In genomic region chr20:54605319-54605718, GRCh38 we compare ENCODE assay signal across 9 cellular contexts.
"Had no signal": no experiment of that assay in that cellular context is flagged by ENCODE, and none has a peak within 500 bp of the region (broad histone marks: within the 10 kb centered on the region; RNA-seq: fewer than 3 reads in every experiment).

No MANE protein-coding gene starts in this region.

- H3K4me1 ChIP-seq: HAP-1 had no signal

- H3K27ac Mint-ChIP-seq: HFFc6 had no signal

- H3K4me3 ChIP-seq: GM23248, HAP-1 had no signal

- H3K36me3 ChIP-seq: HAP-1 had no signal

- FAIRE-seq: HTR-8/SVneo had no signal

- H3K4me3 Mint-ChIP-seq: HFFc6, IgD-negative memory B cell had no signal

- DNase-seq: GM23248, GOT3, H7, HFFc6, KBM-7 had no signal

- ATAC-seq: HCT116 had no signal

- H3K9ac ChIP-seq: GM23248 had no signal

- H2AFZ ChIP-seq: GM23248 had no signal

- H3K36me3 Mint-ChIP-seq: IgD-negative memory B cell had no signal

- H3K27ac ChIP-seq: GM23248 had no signal

- H3K9me3 ChIP-seq: HAP-1 had no signal

- H3K27me3 Mint-ChIP-seq: IgD-negative memory B cell had no signal
